In the genomic region with DNA sequence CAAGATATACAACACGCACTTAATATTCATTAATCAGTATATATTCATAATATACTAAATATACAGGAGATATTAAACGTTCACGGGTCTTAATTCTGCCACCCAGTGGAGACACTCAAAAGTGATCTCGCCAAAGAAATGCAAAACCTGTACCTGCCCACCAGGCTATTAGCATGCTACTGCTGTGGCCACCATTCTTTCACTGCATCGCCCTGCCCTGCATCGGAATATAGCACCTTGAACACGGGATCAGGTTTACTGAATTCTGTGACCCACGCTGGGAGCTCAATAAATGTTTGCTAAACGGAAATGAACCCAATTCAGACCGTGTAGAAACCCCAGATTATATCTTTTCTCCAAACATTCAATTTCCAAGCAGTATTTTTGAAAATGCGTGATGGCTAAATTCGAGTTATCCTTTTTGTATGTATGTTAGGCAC, we compare ENCODE assay signal across 8 cellular contexts. TPM values are rescaled to one million over a fixed set of nuclear protein-coding genes. Genes with fewer than 3 reads are reported as not detected.
DNase-seq lines count a peak whose midpoint lies in the region; TF ChIP-seq lines count a peak whose summit lies in the region.

No MANE protein-coding gene starts in this region.

- no peaks in the 10 kb centered on the region for H3K27me3 ChIP-seq in Loucy (ENCODE audit: insufficient read depth, low read length, poor library complexity, severe bottlenecking)
- no peaks in the 10 kb centered on the region for H3K27me3 ChIP-seq in skeletal muscle satellite cell (ENCODE audit: control insufficient read depth, insufficient read depth, low read length)

- H3K9me3 ChIP-seq in Loucy (ENCODE audit: insufficient read depth, low read depth, low read length) (no peaks in the 10 kb centered on the region), iPS-18c (ENCODE audit: control insufficient read depth, insufficient read depth, low read length) (no peaks in the 10 kb centered on the region), skeletal muscle satellite cell (replicated peaks; ENCODE audit: low read length) (no peaks in the 10 kb centered on the region)

- H2AFZ ChIP-seq in Loucy (ENCODE audit: low read length): peak overlapping the region; percentile 99

- H3K4me1 Mint-ChIP-seq in T-helper 2 cell treated with Interferon-gamma antibody and Interleukin-4, amounts not matched to agents 5 μg/mL and 100 μg/mL, for 36 hours (ENCODE audit: low read depth): peaks cover 57% of the 10 kb centered on the region

- H3K9me2 ChIP-seq in Loucy (replicated peaks; ENCODE audit: low read depth, low read length): no peaks in the 10 kb centered on the region

- H3F3A ChIP-seq in Loucy (ENCODE audit: low read depth): 0 out of 2 replicates have a peak, but pooled peaks cover 3% of the 10 kb centered on the region

- H3K4me1 ChIP-seq in Loucy (ENCODE audit: insufficient read depth, low read length, poor library complexity, severe bottlenecking): peaks cover 32% of the 10 kb centered on the region
- peaks cover 17% of the 10 kb centered on the region for H3K4me1 ChIP-seq in skeletal muscle satellite cell (ENCODE audit: control insufficient read depth, insufficient read depth, low read length)

- DNase-seq in DMS153 (lab: John Stamatoyannopoulos, UW) (peak; percentile 8), DMS153 treated with DMSO at 0.1 percent for 48 hours (lab: John Stamatoyannopoulos, UW; ENCODE audit: unreplicated experiment) (no peak), HEK293T (ENCODE audit: extremely low spot score) (peak; percentile 43), astrocyte of the spinal cord (ENCODE audit: low read depth, low spot score) (peak; percentile 65)
- DNase-seq in T-helper 2 cell treated with Interferon-gamma antibody and Interleukin-4, amounts not matched to agents 5 μg/mL and 100 μg/mL, for 36 hours (ENCODE audit: low spot score): peak; percentile 35

- CTCF ChIA-PET in HEK293T (lab: Yijun Ruan, JAX): interaction anchor here (0.6 to 1.5 kb wide), 4 partner anchors 9 to 362 kb away, joined by 3 to 6 read pairs (median 4); no protein-coding TSS in a partner anchor

- no peaks in the 10 kb centered on the region for H3K9me3 Mint-ChIP-seq in T-helper 2 cell treated with Interferon-gamma antibody and Interleukin-4, amounts not matched to agents 5 μg/mL and 100 μg/mL, for 36 hours

- H3K27me3 Mint-ChIP-seq in T-helper 2 cell treated with Interferon-gamma antibody and Interleukin-4, amounts not matched to agents 5 μg/mL and 100 μg/mL, for 36 hours (ENCODE audit: low read depth): no peaks in the 10 kb centered on the region

- in situ Hi-C loops in astrocyte of the spinal cord (cut with HindIII; ENCODE audit: low sequenced_read_pairs): no loop called here

- POLR2A ChIA-PET in HEK293T (lab: Yijun Ruan, JAX): interaction anchor here (1.0 to 4.5 kb wide), 13 partner anchors 8 to 609 kb away, joined by 3 to 41 read pairs (median 9); a partner anchor contains a TSS

- H3K36me3 Mint-ChIP-seq in T-helper 2 cell treated with Interferon-gamma antibody and Interleukin-4, amounts not matched to agents 5 μg/mL and 100 μg/mL, for 36 hours (ENCODE audit: low read depth): peaks cover 3% of the 10 kb centered on the region

- TF ChIP-seq CTCF in Loucy (conservative IDR thresholded peaks at IDR 0.05; ENCODE audit: low read length) (peak; percentile 56), astrocyte of the spinal cord (IDR thresholded peaks at IDR 0.05; ENCODE audit: low read depth, low read length) (peak; percentile 65)

- peak overlapping the region; percentile 78 for H3K9ac ChIP-seq in Loucy (ENCODE audit: low read depth, low read length, poor library complexity, severe bottlenecking)
- H3K9ac ChIP-seq in skeletal muscle satellite cell (ENCODE audit: low read depth, low read length): peak overlapping the region; percentile 96

- peak overlapping the region; percentile 99 for H3K4me3 Mint-ChIP-seq in T-helper 2 cell treated with Interferon-gamma antibody and Interleukin-4, amounts not matched to agents 5 μg/mL and 100 μg/mL, for 36 hours

- peaks cover 30% of the 10 kb centered on the region for H3K79me2 ChIP-seq in Loucy (ENCODE audit: insufficient read depth, low read length)

- peak overlapping the region; percentile 99 for H3K27ac Mint-ChIP-seq in T-helper 2 cell treated with Interferon-gamma antibody and Interleukin-4, amounts not matched to agents 5 μg/mL and 100 μg/mL, for 36 hours

- peaks cover 38% of the 10 kb centered on the region for H4K20me1 ChIP-seq in Loucy (ENCODE audit: insufficient read depth, low read length, poor library complexity, severe bottlenecking)

- H3K4me2 ChIP-seq in Loucy (ENCODE audit: low read depth, low read length, poor library complexity, severe bottlenecking) (peak overlapping the region; percentile 99), skeletal muscle satellite cell (ENCODE audit: low read length) (peak overlapping the region; percentile 97)

- no peaks in the 10 kb centered on the region for H3K36me3 ChIP-seq in Loucy (ENCODE audit: insufficient read depth, low read length)
- H3K36me3 ChIP-seq in skeletal muscle satellite cell (ENCODE audit: insufficient read depth, low read length): no peaks in the 10 kb centered on the region

- H3K4me3 ChIP-seq in Loucy (ENCODE audit: low read length, poor library complexity, severe bottlenecking) (peak overlapping the region; percentile 82), astrocyte of the spinal cord (ENCODE audit: low read depth, low read length) (peak overlapping the region; percentile 94), iPS-18c (ENCODE audit: insufficient read depth, low read depth, low read length) (peak overlapping the region; percentile 86), skeletal muscle satellite cell (ENCODE audit: low read length) (peak overlapping the region; percentile 81)

TF ChIP-seq in HEK293T, 16 proteins besides CTCF, POLR2A, EP300 and RAD21:
- no peak for TF ChIP-seq BHLHE40 (IDR thresholded peaks at IDR 0.05; ENCODE audit: borderline replicate concordance)
- TF ChIP-seq SP1 (IDR thresholded peaks at IDR 0.05): no peak
- no peak for TF ChIP-seq NFRKB (IDR thresholded peaks at IDR 0.05)
- no peak for TF ChIP-seq FOXM1 (IDR thresholded peaks at IDR 0.05; ENCODE audit: borderline replicate concordance)
- TF ChIP-seq ELF4 (IDR thresholded peaks at IDR 0.05): no peak
- TF ChIP-seq HDGF (IDR thresholded peaks at IDR 0.05; ENCODE audit: borderline replicate concordance): no peak
- TF ChIP-seq ARNT (IDR thresholded peaks at IDR 0.05): no peak
- TF ChIP-seq, protein P1, sequence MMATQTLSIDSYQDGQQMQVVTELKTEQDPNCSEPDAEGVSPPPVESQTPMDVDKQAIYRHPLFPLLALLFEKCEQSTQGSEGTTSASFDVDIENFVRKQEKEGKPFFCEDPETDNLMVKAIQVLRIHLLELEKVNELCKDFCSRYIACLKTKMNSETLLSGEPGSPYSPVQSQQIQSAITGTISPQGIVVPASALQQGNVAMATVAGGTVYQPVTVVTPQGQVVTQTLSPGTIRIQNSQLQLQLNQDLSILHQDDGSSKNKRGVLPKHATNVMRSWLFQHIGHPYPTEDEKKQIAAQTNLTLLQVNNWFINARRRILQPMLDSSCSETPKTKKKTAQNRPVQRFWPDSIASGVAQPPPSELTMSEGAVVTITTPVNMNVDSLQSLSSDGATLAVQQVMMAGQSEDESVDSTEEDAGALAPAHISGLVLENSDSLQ (IDR thresholded peaks at IDR 0.05): no peak
- no peak for TF ChIP-seq SUZ12 (IDR thresholded peaks at IDR 0.05)
- TF ChIP-seq TARDBP (IDR thresholded peaks at IDR 0.05): no peak
- no peak for TF ChIP-seq CTBP1 (IDR thresholded peaks at IDR 0.05; ENCODE audit: borderline replicate concordance)
- TF ChIP-seq FOXK2 (IDR thresholded peaks at IDR 0.05): no peak

RNA-seq across cellular contexts. Expression of a gene that starts 0.8 kb away (rescaled TPM):
- 27.7 and 38.5 TPM in 2 replicates for total RNA-seq in skeletal muscle satellite cell (2012; rRNA removed)

RNA-seq across cellular contexts. Expression of a gene that starts 7.2 kb away (rescaled TPM):
- 5.8 and 6.8 TPM in 2 replicates for total RNA-seq in skeletal muscle satellite cell (2012; rRNA removed)
